Comparison of ENCODE assay signal across 1 cellular context in genomic region chr14:69260246-69260978, GRCh38.
TF ChIP-seq lines count a peak whose summit lies in the region.

No MANE protein-coding gene starts in this region.

TF ChIP-seq in GM12878, 131 proteins besides CTCF, POLR2A, EP300 and RAD21 (continued from another document):
- TF ChIP-seq SUZ12 (IDR thresholded peaks at IDR 0.05; ENCODE audit: unreplicated experiment) = peak; percentile 75
